ENCODE assay signal across 8 cellular contexts in genomic region chr2:119240311-119241204, GRCh38. TPM values are rescaled to one million over a fixed set of nuclear protein-coding genes. Genes with fewer than 3 reads are reported as not detected.
DNase-seq lines count a peak whose midpoint lies in the region; ATAC-seq and TF ChIP-seq lines count a peak whose summit lies in the region.

No MANE protein-coding gene starts in this region.

- no peaks in the 10 kb centered on the region; the same call in 1 of the 2 replicates for H3K36me3 ChIP-seq in H7 (replicated peaks; ENCODE audit: control insufficient read depth, insufficient read depth, low read length)

- no peak for ATAC-seq in GM21447 (IDR thresholded peaks at IDR 0.05; ENCODE audit: unreplicated experiment)
- no peak for ATAC-seq in GM19023 (IDR thresholded peaks at IDR 0.05; ENCODE audit: unreplicated experiment)
- no peak for ATAC-seq in GM18498 (IDR thresholded peaks at IDR 0.05; ENCODE audit: unreplicated experiment)

- DNase-seq in H7 (peak; percentile 78), NCI-H748 (lab: John Stamatoyannopoulos, UW; ENCODE audit: unreplicated experiment) (peak; percentile 85), fibroblast of pulmonary artery (ENCODE audit: low read depth) (peak; percentile 48), pons (ENCODE audit: low spot score) (peak; percentile 36), NOMO-1 treated with dmso at 0.1 percent for 144 hours (lab: John Stamatoyannopoulos, UW; ENCODE audit: unreplicated experiment) (no peak)

- TF ChIP-seq CTCF in fibroblast of pulmonary artery (IDR thresholded peaks at IDR 0.05; ENCODE audit: low read length, missing control alignments): no peak

- H3K4me3 ChIP-seq in H7 (ENCODE audit: insufficient read depth, low read depth, low read length): no peak overlapping the region
- no peak overlapping the region for H3K4me3 ChIP-seq in fibroblast of pulmonary artery (replicated peaks; ENCODE audit: low read depth, low read length)

- H3K27me3 ChIP-seq in H7 (ENCODE audit: control insufficient read depth, insufficient read depth, low read length): no peaks in the 10 kb centered on the region

RNA-seq across cellular contexts. Expression of gene STEAP3, which starts 16.9 kb away (rescaled TPM):
- 14.3 and 16.0 TPM in 2 replicates for total RNA-seq in H7 (2014; rRNA removed; shearing (Covaris generic))
